In the genomic region with DNA sequence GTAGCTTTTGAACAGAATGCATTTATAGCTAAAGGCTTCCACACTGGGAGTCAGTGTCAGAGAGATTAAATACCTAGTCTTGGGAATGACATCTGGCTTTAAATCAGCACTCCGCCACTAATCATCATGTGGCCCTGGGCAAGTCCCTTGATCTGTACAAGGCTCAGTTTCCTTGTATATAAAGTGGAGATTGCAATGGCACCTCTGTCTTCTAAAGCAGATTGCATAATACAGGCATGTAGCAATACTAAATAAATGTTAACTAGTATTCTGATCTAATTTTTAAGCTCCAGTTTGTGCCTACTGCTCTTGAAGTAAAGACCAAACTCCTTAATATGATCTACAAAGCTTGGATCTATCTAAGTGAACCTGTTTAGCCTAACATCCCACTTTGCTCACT, we compare ENCODE assay signal across 1 cellular context.
TF ChIP-seq lines count a peak whose summit lies in the region.

No MANE protein-coding gene starts in this region.

TF ChIP-seq in HepG2, 621 proteins besides CTCF, POLR2A, EP300 and RAD21 (continued from another document):
- TF ChIP-seq, protein P1, sequence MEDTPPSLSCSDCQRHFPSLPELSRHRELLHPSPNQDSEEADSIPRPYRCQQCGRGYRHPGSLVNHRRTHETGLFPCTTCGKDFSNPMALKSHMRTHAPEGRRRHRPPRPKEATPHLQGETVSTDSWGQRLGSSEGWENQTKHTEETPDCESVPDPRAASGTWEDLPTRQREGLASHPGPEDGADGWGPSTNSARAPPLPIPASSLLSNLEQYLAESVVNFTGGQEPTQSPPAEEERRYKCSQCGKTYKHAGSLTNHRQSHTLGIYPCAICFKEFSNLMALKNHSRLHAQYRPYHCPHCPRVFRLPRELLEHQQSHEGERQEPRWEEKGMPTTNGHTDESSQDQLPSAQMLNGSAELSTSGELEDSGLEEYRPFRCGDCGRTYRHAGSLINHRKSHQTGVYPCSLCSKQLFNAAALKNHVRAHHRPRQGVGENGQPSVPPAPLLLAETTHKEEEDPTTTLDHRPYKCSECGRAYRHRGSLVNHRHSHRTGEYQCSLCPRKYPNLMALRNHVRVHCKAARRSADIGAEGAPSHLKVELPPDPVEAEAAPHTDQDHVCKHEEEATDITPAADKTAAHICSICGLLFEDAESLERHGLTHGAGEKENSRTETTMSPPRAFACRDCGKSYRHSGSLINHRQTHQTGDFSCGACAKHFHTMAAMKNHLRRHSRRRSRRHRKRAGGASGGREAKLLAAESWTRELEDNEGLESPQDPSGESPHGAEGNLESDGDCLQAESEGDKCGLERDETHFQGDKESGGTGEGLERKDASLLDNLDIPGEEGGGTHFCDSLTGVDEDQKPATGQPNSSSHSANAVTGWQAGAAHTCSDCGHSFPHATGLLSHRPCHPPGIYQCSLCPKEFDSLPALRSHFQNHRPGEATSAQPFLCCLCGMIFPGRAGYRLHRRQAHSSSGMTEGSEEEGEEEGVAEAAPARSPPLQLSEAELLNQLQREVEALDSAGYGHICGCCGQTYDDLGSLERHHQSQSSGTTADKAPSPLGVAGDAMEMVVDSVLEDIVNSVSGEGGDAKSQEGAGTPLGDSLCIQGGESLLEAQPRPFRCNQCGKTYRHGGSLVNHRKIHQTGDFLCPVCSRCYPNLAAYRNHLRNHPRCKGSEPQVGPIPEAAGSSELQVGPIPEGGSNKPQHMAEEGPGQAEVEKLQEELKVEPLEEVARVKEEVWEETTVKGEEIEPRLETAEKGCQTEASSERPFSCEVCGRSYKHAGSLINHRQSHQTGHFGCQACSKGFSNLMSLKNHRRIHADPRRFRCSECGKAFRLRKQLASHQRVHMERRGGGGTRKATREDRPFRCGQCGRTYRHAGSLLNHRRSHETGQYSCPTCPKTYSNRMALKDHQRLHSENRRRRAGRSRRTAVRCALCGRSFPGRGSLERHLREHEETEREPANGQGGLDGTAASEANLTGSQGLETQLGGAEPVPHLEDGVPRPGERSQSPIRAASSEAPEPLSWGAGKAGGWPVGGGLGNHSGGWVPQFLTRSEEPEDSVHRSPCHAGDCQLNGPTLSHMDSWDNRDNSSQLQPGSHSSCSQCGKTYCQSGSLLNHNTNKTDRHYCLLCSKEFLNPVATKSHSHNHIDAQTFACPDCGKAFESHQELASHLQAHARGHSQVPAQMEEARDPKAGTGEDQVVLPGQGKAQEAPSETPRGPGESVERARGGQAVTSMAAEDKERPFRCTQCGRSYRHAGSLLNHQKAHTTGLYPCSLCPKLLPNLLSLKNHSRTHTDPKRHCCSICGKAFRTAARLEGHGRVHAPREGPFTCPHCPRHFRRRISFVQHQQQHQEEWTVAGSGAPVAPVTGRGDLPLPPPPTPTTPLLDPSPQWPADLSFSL (CRISPR knock-in tag; IDR thresholded peaks at IDR 0.05) = 0 out of 2 replicates have a peak, but pooled peaks have one; percentile 20
